In genomic region chr6:48111143-48111506, GRCh38 we compare ENCODE assay signal across 8 cellular contexts. TPM values are rescaled to one million over a fixed set of nuclear protein-coding genes. Genes with fewer than 3 reads are reported as not detected.
DNase-seq lines count a peak whose midpoint lies in the region; ATAC-seq and TF ChIP-seq lines count a peak whose summit lies in the region.

PTCHD4 (minus strand) TSS chr6:48111197; CDS start chr6:48068957, 42,240 bp downstream.

- DNase-seq in RWPE2 (ENCODE audit: low spot score) (peak; percentile 94), fibroblast of the conjunctiva (ENCODE audit: low read depth) (peak; percentile 10), smooth muscle cell (lab: John Stamatoyannopoulos, UW; ENCODE audit: unreplicated experiment) (no peak), globus pallidus (ENCODE audit: low spot score) (no peak), NAMALWA (ENCODE audit: low spot score) (no peak), BE2C (no peak)

- peaks cover 5% of the 10 kb centered on the region for H4K20me1 ChIP-seq in smooth muscle cell (ENCODE audit: low read depth)

- H3K4me3 ChIP-seq in RWPE2 (ENCODE audit: severe bottlenecking) (peak within 1 kb of the TSS; percentile 24), smooth muscle cell (peak within 1 kb of the TSS; percentile 52), BE2C (ENCODE audit: low read depth, low read length) (no peak within 1 kb of the TSS)

- H3K4me2 ChIP-seq in smooth muscle cell, result peak within 1 kb of the TSS; percentile 84

- peaks cover 22% of the 10 kb centered on the region for H3K79me2 ChIP-seq in smooth muscle cell (ENCODE audit: low read depth)

- 25% methylated on average over 1 of the region's 1 CpG for WGBS in smooth muscle cell (ENCODE audit: low lambda C conversion rate)

- H3K27me3 ChIP-seq in RWPE2 (ENCODE audit: insufficient read depth, poor library complexity, severe bottlenecking) (no peaks in the 10 kb centered on the region), smooth muscle cell (ENCODE audit: low read depth) (no peaks in the 10 kb centered on the region), BE2C (no peaks in the 10 kb centered on the region)

- H2AFZ ChIP-seq in smooth muscle cell (ENCODE audit: low read depth), result peak within 1 kb of the TSS; percentile 35

- ATAC-seq in HG02610 (IDR thresholded peaks at IDR 0.05; ENCODE audit: unreplicated experiment) (peak; percentile 39), RWPE2 (ENCODE audit: low read depth) (peak; percentile 95), GM18520 (IDR thresholded peaks at IDR 0.05; ENCODE audit: unreplicated experiment) (no peak)

- H3K4me1 ChIP-seq in RWPE2 (ENCODE audit: insufficient read depth, poor library complexity, severe bottlenecking), result peaks cover 29% of the 10 kb centered on the region
- peaks cover 20% of the 10 kb centered on the region for H3K4me1 ChIP-seq in smooth muscle cell (ENCODE audit: low read depth)
- no peaks in the 10 kb centered on the region for H3K4me1 ChIP-seq in BE2C

- H3K9me3 ChIP-seq in RWPE2 (ENCODE audit: severe bottlenecking) (no peaks in the 10 kb centered on the region), smooth muscle cell (replicated peaks; ENCODE audit: low read depth) (no peaks in the 10 kb centered on the region), BE2C (no peaks in the 10 kb centered on the region; the same call in 1 of the 2 replicates)

- H3K36me3 ChIP-seq in RWPE2 (ENCODE audit: low read depth), result no peaks in the 10 kb centered on the region
- no peaks in the 10 kb centered on the region for H3K36me3 ChIP-seq in smooth muscle cell (ENCODE audit: low read depth)
- no peaks in the 10 kb centered on the region for H3K36me3 ChIP-seq in BE2C

- TF ChIP-seq CTCF in RWPE2 (IDR thresholded peaks at IDR 0.05; ENCODE audit: poor library complexity, severe bottlenecking) (no peak), smooth muscle cell (IDR thresholded peaks at IDR 0.05; ENCODE audit: borderline replicate concordance, insufficient read depth, poor library complexity, severe bottlenecking) (no peak), BE2C (IDR thresholded peaks at IDR 0.05; ENCODE audit: low read depth, low read length) (no peak)

- H3K27ac ChIP-seq in RWPE2 (ENCODE audit: poor library complexity, severe bottlenecking), result peak within 1 kb of the TSS; percentile 78
- H3K27ac ChIP-seq in smooth muscle cell (ENCODE audit: low read depth), result peak within 1 kb of the TSS; percentile 90

- H3F3A ChIP-seq in smooth muscle cell (ENCODE audit: low read depth), result no peaks in the 10 kb centered on the region

- peak within 1 kb of the TSS; percentile 95 for H3K9ac ChIP-seq in smooth muscle cell (ENCODE audit: low read depth)

RNA-seq across cellular contexts. Expression of gene PTCHD4, which starts in this region (rescaled TPM):
- total RNA-seq in smooth muscle cell, result 11.6 and 13.6 TPM in 2 replicates
- 5.7 TPM in 2 replicates for polyA plus RNA-seq in smooth muscle cell
- not detected for polyA plus RNA-seq in BE2C (2012; ENCODE audit: insufficient read depth, insufficient read length, low read depth)

Comparison
In these comparisons a context has a peak if more than half of its experiments do, and no peak if none do; other contexts are left out.
1. DNase-seq: peak in RWPE2 (single experiment) and fibroblast of the conjunctiva (single experiment); none in smooth muscle cell (single experiment), globus pallidus (single experiment), NAMALWA (single experiment) and BE2C (single experiment).